In the genomic region with DNA sequence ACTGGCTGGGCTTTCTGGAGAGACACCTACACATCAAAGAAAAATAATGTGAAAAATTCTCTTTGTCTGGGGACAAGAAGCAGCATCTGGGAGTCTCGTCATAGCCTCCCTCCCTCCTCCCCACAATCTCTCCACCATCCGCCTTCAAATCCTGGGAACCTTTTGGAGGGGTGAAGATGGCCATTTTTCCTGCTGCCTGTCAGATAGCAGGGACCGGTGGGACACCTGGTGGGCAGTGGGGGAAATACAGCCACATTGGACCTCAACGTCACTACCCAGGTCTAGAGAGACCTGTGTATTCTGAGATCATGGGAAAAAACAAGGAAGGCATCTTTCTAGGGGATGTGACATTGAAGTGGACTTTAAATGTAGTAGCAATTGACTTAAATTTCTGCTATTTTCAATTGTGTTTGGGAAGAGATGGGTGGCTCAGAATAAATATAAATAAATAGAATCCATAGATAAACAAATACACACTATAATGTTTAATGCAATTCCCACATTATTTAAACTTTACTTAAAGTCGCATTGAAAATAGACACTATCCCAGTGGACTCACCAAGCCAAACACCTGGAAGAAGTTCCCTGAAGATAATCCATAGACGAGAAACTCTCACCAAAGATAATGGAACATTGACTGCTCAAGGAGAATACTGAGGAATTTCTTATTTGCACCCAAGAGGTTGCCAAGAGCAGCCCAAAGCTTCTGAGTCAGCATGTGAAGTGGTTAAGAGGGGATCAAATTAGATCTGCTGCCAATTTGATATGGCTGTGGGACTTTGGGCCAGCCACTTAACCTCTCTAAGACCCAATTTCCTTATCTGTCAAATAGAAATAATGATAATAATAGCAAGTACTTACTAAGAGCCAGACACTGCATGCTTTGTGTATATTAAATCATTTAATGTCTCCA, we compare ENCODE assay signal across 8 cellular contexts.
DNase-seq lines count a peak whose midpoint lies in the region; ATAC-seq and TF ChIP-seq lines count a peak whose summit lies in the region.

No MANE protein-coding gene starts in this region.

- DNase-seq in activated CD4-positive, CD25-positive, alpha-beta regulatory T cell treated with anti-CD3 and anti-CD28 coated beads, Interleukin-2, amount 50 U/mL, for 72 hours, result peak; percentile 38
- DNase-seq in H9, result peak; percentile 94
- DNase-seq in LNCaP clone FGC (ENCODE audit: low read depth), result peak; percentile 11
- DNase-seq in SJSA1 (ENCODE audit: low read depth in 1 of 2, low spot score in 2 of 2), result peak; percentile 57 to 75
- DNase-seq in cerebellum (ENCODE audit: low spot score), result peak; percentile 84
- DNase-seq in left lobe of liver (ENCODE audit: low spot score), result peak; percentile 60
- DNase-seq in stimulated activated naive B cell treated with anti-CD40 and anti-IgM and Interleukin-4, amounts not matched to agents 10 μg/mL and 1 μg/mL and 100 μg/mL, for 72 hours, result peak; percentile 4

- H3K79me2 ChIP-seq in H9 (ENCODE audit: insufficient read depth, low read length), result no peaks in the 10 kb centered on the region

- no peak overlapping the region for H3K4me2 ChIP-seq in H9 (ENCODE audit: insufficient read depth, insufficient read length, low read length)

- no peak overlapping the region for H2BK20ac ChIP-seq in H9 (ENCODE audit: low read depth, low read length, poor library complexity, severe bottlenecking)

- H3K9me3 ChIP-seq in H9 (ENCODE audit: control insufficient read depth, low read depth, low read length) (no peaks in the 10 kb centered on the region), SJSA1 (replicated peaks) (no peaks in the 10 kb centered on the region)

- H3T11ph ChIP-seq in H9 (ENCODE audit: low read length), result no peak overlapping the region

- H2BK15ac ChIP-seq in H9 (ENCODE audit: low read depth, low read length), result no peak overlapping the region

- H3K23ac ChIP-seq in H9 (ENCODE audit: insufficient read length, low read depth, low read length), result no peak overlapping the region

- no peak overlapping the region for H3K4ac ChIP-seq in H9 (ENCODE audit: low read depth, low read length)

- WGBS in H9 (ENCODE audit: extremely low coverage, insufficient read length, low lambda C conversion rate), result no CpG with 5 or more reads among the region's 6 CpGs

- H3K23me2 ChIP-seq in H9 (ENCODE audit: insufficient read length, low read depth, low read length, poor library complexity, severe bottlenecking), result no peaks in the 10 kb centered on the region

- H3K79me1 ChIP-seq in H9 (ENCODE audit: insufficient read depth, low read depth, low read length, poor library complexity, severe bottlenecking), result no peaks in the 10 kb centered on the region

- H3K9ac ChIP-seq in H9 (ENCODE audit: extremely low read depth, insufficient read length, low read length), result no peak overlapping the region

- peaks cover 5 to 8% of the 10 kb centered on the region in 2 experiments; a peak in 3 of 5 replicates for H3K9me3 Mint-ChIP-seq in H9
- peaks cover 4 to 6% of the 10 kb centered on the region in 2 donors for H3K9me3 Mint-ChIP-seq in stimulated activated naive B cell treated with anti-CD40 and anti-IgM and Interleukin-4, amounts not matched to agents 10 μg/mL and 1 μg/mL and 100 μg/mL, for 72 hours

- no peak overlapping the region for H4K91ac ChIP-seq in H9 (ENCODE audit: insufficient read length, low read depth, low read length)

- ATAC-seq in activated CD4-positive, CD25-positive, alpha-beta regulatory T cell treated with anti-CD3 and anti-CD28 coated beads, Interleukin-2, amount 50 U/mL, for 24 hours, result no peak
- peak; percentile 97 for ATAC-seq in left lobe of liver
- ATAC-seq in stimulated activated naive B cell treated with anti-CD40 and anti-IgM and Interleukin-4, amounts not matched to agents 10 μg/mL and 1 μg/mL and 100 μg/mL, for 72 hours (replicated peaks), result peak; percentile 54 to 55

- H3K27me3 ChIP-seq in H9 (ENCODE audit: insufficient read depth, low read length) (no peaks in the 10 kb centered on the region; the same call in 1 of the 2 replicates), SJSA1 (replicated peaks) (no peaks in the 10 kb centered on the region)

- TF ChIP-seq CTCF in H9 (conservative IDR thresholded peaks at IDR 0.05) (peak; percentile 97), LNCaP clone FGC (IDR thresholded peaks at IDR 0.05; ENCODE audit: control insufficient read depth, extremely low read depth, insufficient read depth) (peak; percentile 85)

- no peak overlapping the region for H2BK12ac ChIP-seq in H9 (ENCODE audit: insufficient read length, low read depth, low read length)

- no peak overlapping the region for H4K5ac ChIP-seq in H9 (ENCODE audit: insufficient read length, low read depth, low read length)

- no peak overlapping the region for H2BK120ac ChIP-seq in H9 (ENCODE audit: low read depth, low read length, poor library complexity, severe bottlenecking)

- H3K4me1 ChIP-seq in H9 (ENCODE audit: insufficient read depth, low read length) (peaks cover 11% of the 10 kb centered on the region; the same call in 1 of the 2 replicates), SJSA1 (replicated peaks) (peaks cover 13% of the 10 kb centered on the region)

- H3K27ac ChIP-seq in H9 (ENCODE audit: insufficient read length, low read depth, low read length), result no peak overlapping the region
- no peak overlapping the region for H3K27ac ChIP-seq in SJSA1

- no peak overlapping the region for H2AFZ ChIP-seq in H9 (ENCODE audit: low read length)

- no peak overlapping the region for H2BK5ac ChIP-seq in H9 (ENCODE audit: insufficient read length, low read length)

- H3K18ac ChIP-seq in H9 (ENCODE audit: insufficient read length, low read depth, low read length), result no peak overlapping the region

- no peak overlapping the region for H3K14ac ChIP-seq in H9 (ENCODE audit: insufficient read depth, low read length)

- H2AK5ac ChIP-seq in H9 (ENCODE audit: insufficient read length, low read length), result no peak overlapping the region

- no peak overlapping the region for H4K8ac ChIP-seq in H9 (replicated peaks; ENCODE audit: insufficient read length, low read depth, low read length)

- H3K4me1 Mint-ChIP-seq in H9, result peaks cover 48% of the 10 kb centered on the region in 2 experiments
- H3K4me1 Mint-ChIP-seq in stimulated activated naive B cell treated with anti-CD40 and anti-IgM and Interleukin-4, amounts not matched to agents 10 μg/mL and 1 μg/mL and 100 μg/mL, for 72 hours, result no peaks in the 10 kb centered on the region

- no peak overlapping the region for H3K4me3 Mint-ChIP-seq in H9
- no peak overlapping the region for H3K4me3 Mint-ChIP-seq in stimulated activated naive B cell treated with anti-CD40 and anti-IgM and Interleukin-4, amounts not matched to agents 10 μg/mL and 1 μg/mL and 100 μg/mL, for 72 hours

- H3K4me3 ChIP-seq in LNCaP clone FGC (ENCODE audit: low read depth, low read length) (no peak overlapping the region), SJSA1 (no peak overlapping the region)

- no peaks in the 10 kb centered on the region for H4K20me1 ChIP-seq in H9 (ENCODE audit: control insufficient read depth, insufficient read depth, insufficient read length)

- no peak overlapping the region for H3K27ac Mint-ChIP-seq in H9
- H3K27ac Mint-ChIP-seq in stimulated activated naive B cell treated with anti-CD40 and anti-IgM and Interleukin-4, amounts not matched to agents 10 μg/mL and 1 μg/mL and 100 μg/mL, for 72 hours, result no peak overlapping the region

- no peaks in the 10 kb centered on the region for H3K36me3 ChIP-seq in SJSA1

- no peaks in the 10 kb centered on the region for H3K27me3 Mint-ChIP-seq in H9 (ENCODE audit: low read depth)
- H3K27me3 Mint-ChIP-seq in stimulated activated naive B cell treated with anti-CD40 and anti-IgM and Interleukin-4, amounts not matched to agents 10 μg/mL and 1 μg/mL and 100 μg/mL, for 72 hours, result peaks cover 27 to 28% of the 10 kb centered on the region in 2 donors

- peaks cover 5 to 19% (median 10%) of the 10 kb centered on the region in 3 experiments; a peak in 5 of 7 replicates for H3K36me3 Mint-ChIP-seq in H9 (ENCODE audit: insufficient read depth in 1 of 3, low read depth in 3 of 3)
- no peaks in the 10 kb centered on the region for H3K36me3 Mint-ChIP-seq in stimulated activated naive B cell treated with anti-CD40 and anti-IgM and Interleukin-4, amounts not matched to agents 10 μg/mL and 1 μg/mL and 100 μg/mL, for 72 hours

- H3K56ac ChIP-seq in H9 (ENCODE audit: insufficient read length, low read depth, low read length), result no peak overlapping the region

Comparison
In these comparisons a context has a peak if more than half of its experiments do, and no peak if none do; other contexts are left out.
1. DNase-seq: peak in every context shown above with its lines; median percentile 94 in H9; 84 in cerebellum; 66 in SJSA1; 60 in left lobe of liver; 38 in activated CD4-positive, CD25-positive, alpha-beta regulatory T cell treated with anti-CD3 and anti-CD28 coated beads, Interleukin-2, amount 50 U/mL, for 72 hours; 11 in LNCaP clone FGC; 4 in stimulated activated naive B cell treated with anti-CD40 and anti-IgM and Interleukin-4, amounts not matched to agents 10 μg/mL and 1 μg/mL and 100 μg/mL, for 72 hours.
2. ATAC-seq: peak in left lobe of liver (single experiment) and stimulated activated naive B cell treated with anti-CD40 and anti-IgM and Interleukin-4, amounts not matched to agents 10 μg/mL and 1 μg/mL and 100 μg/mL, for 72 hours (2 of 2); none in activated CD4-positive, CD25-positive, alpha-beta regulatory T cell treated with anti-CD3 and anti-CD28 coated beads, Interleukin-2, amount 50 U/mL, for 24 hours (0 of 2).